ENCODE assay signal across 11 cellular contexts in genomic region chr2:20451346-20451745, GRCh38. TPM values are rescaled to one million over a fixed set of nuclear protein-coding genes. Genes with fewer than 3 reads are reported as not detected.
DNase-seq lines count a peak whose midpoint lies in the region; ATAC-seq and TF ChIP-seq lines count a peak whose summit lies in the region.
"Had no signal": no experiment of that assay in that cellular context is flagged by ENCODE, and none has a peak within 500 bp of the region (broad histone marks: within the 10 kb centered on the region; RNA-seq: fewer than 3 reads in every experiment).

No MANE protein-coding gene starts in this region.

- no peak for ATAC-seq in HG03135 (IDR thresholded peaks at IDR 0.05; ENCODE audit: unreplicated experiment)
- no peak for ATAC-seq in stimulated activated memory B cell treated with anti-CD40 and anti-IgM and Interleukin-4, amounts not matched to agents 10 μg/mL and 1 μg/mL and 100 μg/mL, for 72 hours
- ATAC-seq: naive thymus-derived CD8-positive, alpha-beta T cell had no signal

- H3K36me3 ChIP-seq in adipocyte (ENCODE audit: control insufficient read depth, insufficient read depth, low read length, severe bottlenecking), result peaks cover 10% of the 10 kb centered on the region

- no peak for TF ChIP-seq CTCF in endothelial cell (IDR thresholded peaks at IDR 0.05; ENCODE audit: unreplicated experiment)
- no peak for TF ChIP-seq CTCF in mesothelial cell of epicardium (IDR thresholded peaks at IDR 0.05; ENCODE audit: unreplicated experiment)

- H3K27ac ChIP-seq in substantia nigra (ENCODE audit: low read depth, low read length, poor library complexity, severe bottlenecking), result peak overlapping the region; percentile 99

- H3K9me3 Mint-ChIP-seq in endothelial cell (ENCODE audit: unreplicated experiment), result no peaks in the 10 kb centered on the region
- H3K9me3 Mint-ChIP-seq in mesothelial cell of epicardium, result no peaks in the 10 kb centered on the region
- H3K9me3 Mint-ChIP-seq in stimulated activated memory B cell treated with anti-CD40 and anti-IgM and Interleukin-4, amounts not matched to agents 10 μg/mL and 1 μg/mL and 100 μg/mL, for 72 hours, result no peaks in the 10 kb centered on the region
- H3K9me3 Mint-ChIP-seq: dendritic cell treated with granulocyte-macrophage colony-stimulating factor and Interleukin-4, amounts not matched to agents 40 ng/mL and 50 ng/mL, for 4 days; naive thymus-derived CD8-positive, alpha-beta T cell had no signal

- H3K36me3 Mint-ChIP-seq in endothelial cell (ENCODE audit: low read depth, unreplicated experiment) (peaks cover 17% of the 10 kb centered on the region), mesothelial cell of epicardium (no peaks in the 10 kb centered on the region)
- H3K36me3 Mint-ChIP-seq in stimulated activated memory B cell treated with anti-CD40 and anti-IgM and Interleukin-4, amounts not matched to agents 10 μg/mL and 1 μg/mL and 100 μg/mL, for 72 hours, result no peaks in the 10 kb centered on the region

- H3K4me3 ChIP-seq in adipocyte (ENCODE audit: low read length), result no peak overlapping the region

- H3K9ac ChIP-seq in adipocyte (ENCODE audit: low read length), result peak overlapping the region; percentile 96

- H3K4me3 Mint-ChIP-seq in endothelial cell (ENCODE audit: unreplicated experiment), result peak overlapping the region; percentile 33
- no peak overlapping the region for H3K4me3 Mint-ChIP-seq in mesothelial cell of epicardium
- H3K4me3 Mint-ChIP-seq in stimulated activated memory B cell treated with anti-CD40 and anti-IgM and Interleukin-4, amounts not matched to agents 10 μg/mL and 1 μg/mL and 100 μg/mL, for 72 hours, result no peak overlapping the region
- H3K4me3 Mint-ChIP-seq: dendritic cell treated with granulocyte-macrophage colony-stimulating factor and Interleukin-4, amounts not matched to agents 40 ng/mL and 50 ng/mL, for 4 days; naive thymus-derived CD8-positive, alpha-beta T cell had no signal

- DNase-seq in adipocyte (ENCODE audit: low read depth) (peak; percentile 63), endothelial cell (ENCODE audit: low spot score) (no peak), mesothelial cell of epicardium (ENCODE audit: low spot score in 2 of 2, unreplicated experiment in 2 of 2) (no peak), substantia nigra (lab: John Stamatoyannopoulos, UW) (no peak)
- no peak for DNase-seq in activated CD4-positive, CD25-positive, alpha-beta regulatory T cell (lab: John Stamatoyannopoulos, UW)
- no peak for DNase-seq in activated CD4-positive, alpha-beta T cell treated with anti-CD3 and anti-CD28 coated beads, Interleukin-2, amount 50 U/mL, for 4 hours
- DNase-seq: naive thymus-derived CD8-positive, alpha-beta T cell; stimulated activated CD4-positive, alpha-beta T cell treated with anti-CD3 and anti-CD28 coated beads, Interleukin-4, amount 100 ng/mL, for 4 hours had no signal

- peak overlapping the region; percentile 55 for H3K27ac Mint-ChIP-seq in endothelial cell (ENCODE audit: unreplicated experiment)
- H3K27ac Mint-ChIP-seq in mesothelial cell of epicardium, result peak overlapping the region; percentile 93
- H3K27ac Mint-ChIP-seq in stimulated activated memory B cell treated with anti-CD40 and anti-IgM and Interleukin-4, amounts not matched to agents 10 μg/mL and 1 μg/mL and 100 μg/mL, for 72 hours, result no peak overlapping the region
- H3K27ac Mint-ChIP-seq: naive thymus-derived CD8-positive, alpha-beta T cell had no signal

- H3K4me1 Mint-ChIP-seq in endothelial cell (ENCODE audit: unreplicated experiment) (peaks cover 35% of the 10 kb centered on the region), mesothelial cell of epicardium (peaks cover 32% of the 10 kb centered on the region)
- peaks cover 9% of the 10 kb centered on the region for H3K4me1 Mint-ChIP-seq in stimulated activated memory B cell treated with anti-CD40 and anti-IgM and Interleukin-4, amounts not matched to agents 10 μg/mL and 1 μg/mL and 100 μg/mL, for 72 hours

- H3K27me3 Mint-ChIP-seq in endothelial cell (ENCODE audit: unreplicated experiment), result peaks cover 13% of the 10 kb centered on the region
- no peaks in the 10 kb centered on the region for H3K27me3 Mint-ChIP-seq in mesothelial cell of epicardium (ENCODE audit: low read depth)
- peaks cover 34% of the 10 kb centered on the region for H3K27me3 Mint-ChIP-seq in stimulated activated memory B cell treated with anti-CD40 and anti-IgM and Interleukin-4, amounts not matched to agents 10 μg/mL and 1 μg/mL and 100 μg/mL, for 72 hours

- H3K9me3 ChIP-seq in adipocyte (ENCODE audit: control insufficient read depth, low read length), result no peaks in the 10 kb centered on the region

- H3K4me1 ChIP-seq in adipocyte (ENCODE audit: control insufficient read depth, insufficient read depth, low read length), result peaks cover 26% of the 10 kb centered on the region

- no peaks in the 10 kb centered on the region for H3K27me3 ChIP-seq in adipocyte (replicated peaks; ENCODE audit: control insufficient read depth, insufficient read depth, low read length)

RNA-seq across cellular contexts. Expression of gene RHOB, which starts 4.5 kb away (rescaled TPM):
- total RNA-seq in endothelial cell (ENCODE audit: unreplicated experiment), result 292 TPM
- 82.9 to 88.6 TPM (median 85.9 TPM) in 3 replicates for total RNA-seq in mesothelial cell of epicardium
